In the genomic region with DNA sequence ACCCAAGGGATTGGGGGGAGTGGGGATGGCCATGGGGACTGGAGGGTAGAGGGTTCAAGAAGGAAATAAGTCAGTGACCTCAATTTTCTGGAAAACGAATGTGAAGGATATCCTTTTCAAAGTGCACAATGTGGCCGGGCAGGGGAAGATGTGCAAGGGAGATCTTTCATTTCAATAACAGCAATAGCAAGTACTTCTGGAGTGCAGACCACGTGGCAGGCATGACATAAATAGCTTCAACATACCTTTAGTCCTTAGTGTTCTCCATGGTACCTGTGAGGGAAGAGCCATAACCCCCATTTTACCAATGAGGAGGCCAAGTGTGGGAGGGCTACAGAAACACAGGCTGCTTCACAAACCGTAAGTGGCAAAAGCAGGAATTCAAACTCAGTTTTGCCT, we compare ENCODE assay signal across 12 cellular contexts.
DNase-seq lines count a peak whose midpoint lies in the region; ATAC-seq, FAIRE-seq and TF ChIP-seq lines count a peak whose summit lies in the region.
"Had no signal": no experiment of that assay in that cellular context is flagged by ENCODE, and none has a peak within 500 bp of the region (broad histone marks: within the 10 kb centered on the region; RNA-seq: fewer than 3 reads in every experiment).

No MANE protein-coding gene starts in this region.

- H3K4me1 Mint-ChIP-seq in chondrocyte (ENCODE audit: low read depth): peaks cover 81% of the 10 kb centered on the region

- H3K79me2 ChIP-seq in OCI-LY1 (ENCODE audit: insufficient read depth, low read length) (peaks cover 33% of the 10 kb centered on the region), osteoblast (ENCODE audit: insufficient read depth, low read length) (peaks cover 80% of the 10 kb centered on the region)

- DNase-seq in GM18507 (ENCODE audit: extremely low spot score, insufficient read length, low read depth) (no peak), chondrocyte (ENCODE audit: low spot score) (no peak), prostate gland (ENCODE audit: low spot score) (no peak), osteoblast (ENCODE audit: insufficient read length, low spot score, missing footprints) (no peak), DMS79 (lab: John Stamatoyannopoulos, UW) (no peak)

- H3K4me2 ChIP-seq in OCI-LY1 (ENCODE audit: low read length) (peak overlapping the region; percentile 69), osteoblast (ENCODE audit: insufficient read depth, low read length) (no peak overlapping the region)
- H3K4me2 ChIP-seq: neural progenitor cell had no signal

- no peaks in the 10 kb centered on the region for H3K27me3 Mint-ChIP-seq in chondrocyte (ENCODE audit: low read depth)

- H2AFZ ChIP-seq in OCI-LY1 (ENCODE audit: low read length): no peak overlapping the region
- H2AFZ ChIP-seq in osteoblast (ENCODE audit: low read length): no peak overlapping the region
- H2AFZ ChIP-seq: neural progenitor cell had no signal

- no peaks in the 10 kb centered on the region for H4K20me1 ChIP-seq in OCI-LY1 (ENCODE audit: insufficient read depth, low read length)
- peaks cover 4% of the 10 kb centered on the region for H4K20me1 ChIP-seq in osteoblast (ENCODE audit: insufficient read depth, low read length)

- intact Hi-C loops in prostate gland (cut with DNase I): no loop called here

- TF ChIP-seq POLR2A in prostate gland (IDR thresholded peaks at IDR 0.05): no peak

- peak overlapping the region; percentile 11 for H3K4me3 ChIP-seq in OCI-LY1 (ENCODE audit: low read depth, low read length, poor library complexity, severe bottlenecking)
- H3K4me3 ChIP-seq in prostate gland: no peak overlapping the region
- no peak overlapping the region for H3K4me3 ChIP-seq in osteoblast (ENCODE audit: insufficient read depth, low read length)
- H3K4me3 ChIP-seq: K562, neural progenitor cell had no signal

- ATAC-seq in HG02852 (IDR thresholded peaks at IDR 0.05; ENCODE audit: unreplicated experiment) (no peak), HG03457 (IDR thresholded peaks at IDR 0.05; ENCODE audit: unreplicated experiment) (no peak)
- ATAC-seq: WTC11 had no signal

- H3K9me3 ChIP-seq in OCI-LY1 (ENCODE audit: low read length) (no peaks in the 10 kb centered on the region), prostate gland (no peaks in the 10 kb centered on the region), osteoblast (ENCODE audit: low read depth, low read length) (no peaks in the 10 kb centered on the region)

- no peak for TF ChIP-seq CTCF in OCI-LY1 (IDR thresholded peaks at IDR 0.05; ENCODE audit: low read length)
- no peak for TF ChIP-seq CTCF in chondrocyte (IDR thresholded peaks at IDR 0.05)
- TF ChIP-seq CTCF in prostate gland (IDR thresholded peaks at IDR 0.05): no peak
- no peak for TF ChIP-seq CTCF in osteoblast (IDR thresholded peaks at IDR 0.05; ENCODE audit: extremely low read depth, low read depth, low read length)

- H3K36me3 Mint-ChIP-seq in chondrocyte (ENCODE audit: low read depth): peaks cover 4% of the 10 kb centered on the region
- H3K36me3 Mint-ChIP-seq: WTC11 had no signal

- FAIRE-seq in GM18507 (lab: Jason Lieb, UNC): peak; percentile 21
- FAIRE-seq: G401.6, K562 had no signal

- H3F3A ChIP-seq in OCI-LY1 (ENCODE audit: insufficient read depth, low read length): 0 out of 2 replicates have a peak, but pooled peaks cover 3% of the 10 kb centered on the region

- H3K27me3 ChIP-seq in OCI-LY1 (ENCODE audit: insufficient read depth, low read length) (no peaks in the 10 kb centered on the region), prostate gland (replicated peaks; ENCODE audit: insufficient read depth) (no peaks in the 10 kb centered on the region), osteoblast (ENCODE audit: insufficient read depth, low read length) (no peaks in the 10 kb centered on the region)
- H3K27me3 ChIP-seq: neural progenitor cell had no signal

- H3K9me2 ChIP-seq in OCI-LY1 (ENCODE audit: low read depth, low read length): no peaks in the 10 kb centered on the region

- H3K4me1 ChIP-seq in OCI-LY1 (ENCODE audit: insufficient read depth, low read length, severe bottlenecking): peaks cover 78% of the 10 kb centered on the region
- peaks cover 13% of the 10 kb centered on the region for H3K4me1 ChIP-seq in prostate gland (replicated peaks)
- peaks cover 12% of the 10 kb centered on the region for H3K4me1 ChIP-seq in osteoblast (ENCODE audit: insufficient read depth, low read length)
- H3K4me1 ChIP-seq: neural progenitor cell had no signal

- H3K27ac ChIP-seq in OCI-LY1 (ENCODE audit: low read depth, low read length, poor library complexity, severe bottlenecking) (peak overlapping the region; percentile 97), prostate gland (peak overlapping the region; percentile 14 to 59), osteoblast (ENCODE audit: low read depth, low read length) (no peak overlapping the region)
- H3K27ac ChIP-seq: neural progenitor cell had no signal

- no peaks in the 10 kb centered on the region for H3K9me3 Mint-ChIP-seq in chondrocyte (ENCODE audit: low read depth)
- H3K9me3 Mint-ChIP-seq: neural progenitor cell, WTC11 had no signal

- WGBS in prostate gland: 39% methylated on average over 4 of the region's 4 CpGs

- H3K36me3 ChIP-seq in OCI-LY1 (ENCODE audit: insufficient read depth, low read length): peaks cover 3% of the 10 kb centered on the region; the same call in 1 of the 2 replicates
- H3K36me3 ChIP-seq in prostate gland: no peaks in the 10 kb centered on the region
- no peaks in the 10 kb centered on the region for H3K36me3 ChIP-seq in osteoblast (ENCODE audit: insufficient read depth, low read length)
- H3K36me3 ChIP-seq: neural progenitor cell had no signal

- H3K9ac ChIP-seq in OCI-LY1 (ENCODE audit: low read length): peak overlapping the region; percentile 43; the same call in 1 of the 2 replicates
- H3K9ac ChIP-seq: neural progenitor cell had no signal

- no peak overlapping the region for H3K4me3 Mint-ChIP-seq in chondrocyte (ENCODE audit: unreplicated experiment)
- H3K4me3 Mint-ChIP-seq: neural progenitor cell, WTC11 had no signal

- peak overlapping the region; percentile 33 for H3K27ac Mint-ChIP-seq in chondrocyte (ENCODE audit: unreplicated experiment)
- H3K27ac Mint-ChIP-seq: neural progenitor cell, WTC11 had no signal
